ENCODE assay signal across 21 cellular contexts in the genomic region with DNA sequence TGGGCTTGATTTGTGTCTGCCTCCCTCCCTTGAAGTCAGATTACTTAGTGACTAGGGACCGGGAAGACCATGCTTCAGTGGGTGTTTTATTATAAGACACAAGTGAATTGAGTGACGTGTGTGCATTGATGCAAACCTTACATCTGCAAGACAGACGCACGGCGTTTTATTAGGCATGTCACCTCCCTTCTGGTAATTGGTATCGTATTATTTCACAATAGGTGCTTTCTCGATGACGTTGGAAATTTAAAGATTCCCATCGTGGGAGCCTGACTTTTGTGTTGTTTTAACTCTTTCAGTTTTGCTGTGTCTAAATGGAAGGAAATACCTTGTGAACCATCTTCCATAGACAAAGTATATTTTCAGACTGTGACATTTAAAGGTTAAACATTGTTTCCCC.
"Had no signal": no experiment of that assay in that cellular context is flagged by ENCODE, and none has a peak within 500 bp of the region (broad histone marks: within the 10 kb centered on the region; RNA-seq: fewer than 3 reads in every experiment).

No MANE protein-coding gene starts in this region.

- H3K27ac ChIP-seq: HL-60, SJSA1, SK-N-MC had no signal

- DNase-seq: Karpas-422, KG1, MM.1S, NCI-H1092 treated with DMSO at 0.1 percent for 48 hours, NCI-H1436, NCI-H187, NCI-H2029 treated with DMSO at 0.1 percent for 48 hours, NCI-H2107, NCI-H2171, NCI-H226, NCI-H446, NCI-H510A, NCI-H524 treated with DMSO at 0.1 percent for 48 hours, NCI-H69, NCI-H774, Right ventricle myocardium superior, RPMI8226, SIG-M5 had no signal

- H3K4me3 ChIP-seq: SJSA1, SK-N-MC had no signal

- H3K27me3 ChIP-seq: SJSA1 had no signal

- H3K4me1 ChIP-seq: SJSA1 had no signal
